In genomic region chr11:68370211-68371111, GRCh38 we compare ENCODE assay signal across 10 cellular contexts. TPM values are rescaled to one million over a fixed set of nuclear protein-coding genes. Genes with fewer than 3 reads are reported as not detected.
DNase-seq lines count a peak whose midpoint lies in the region; ATAC-seq and TF ChIP-seq lines count a peak whose summit lies in the region.
"Had no signal": no experiment of that assay in that cellular context is flagged by ENCODE, and none has a peak within 500 bp of the region (broad histone marks: within the 10 kb centered on the region; RNA-seq: fewer than 3 reads in every experiment).

No MANE protein-coding gene starts in this region.

- H3K36me3 Mint-ChIP-seq in activated naive CD8-positive, alpha-beta T cell treated with anti-CD3 and anti-CD28 coated beads, Interleukin-2, amount 50 U/mL, for 24 hours (ENCODE audit: low read depth): peaks cover 4% of the 10 kb centered on the region
- peaks cover 24% of the 10 kb centered on the region for H3K36me3 Mint-ChIP-seq in activated CD4-positive, alpha-beta T cell treated with anti-CD3 and anti-CD28 coated beads, Interleukin-2, amount 10 ng/mL, durations not matched to agents 7 days and 5 days (ENCODE audit: low read depth)

- ATAC-seq in GM21576 (IDR thresholded peaks at IDR 0.05; ENCODE audit: unreplicated experiment) (peak; percentile 78), Right ventricle myocardium superior (ENCODE audit: poor library complexity) (peak; percentile 58), GM19023 (IDR thresholded peaks at IDR 0.05; ENCODE audit: unreplicated experiment) (no peak)
- no peak for ATAC-seq in activated naive CD8-positive, alpha-beta T cell treated with anti-CD3 and anti-CD28 coated beads, Interleukin-2, amount 50 U/mL, for 24 hours
- ATAC-seq: HCT116 had no signal

- intact Hi-C loops in Right ventricle myocardium superior (cut with DNase I): loop anchor here (5.0 kb wide), 1 partner anchor 33 kb away; no protein-coding TSS in a partner anchor
- intact Hi-C loops in thyroid gland (cut with DNase I): no loop called here

- H3K4me3 ChIP-seq in GM12864 (ENCODE audit: low read depth, low read length) (no peak overlapping the region), thyroid gland (replicated peaks in 1 of 3) (no peak overlapping the region)

- peak overlapping the region; percentile 59 to 84 (median 65) for H3K27ac ChIP-seq in thyroid gland

- DNase-seq in GM12864 (ENCODE audit: low read depth): peak; percentile 85
- peak; percentile 89 for DNase-seq in NAMALWA (ENCODE audit: low spot score)
- DNase-seq in Right ventricle myocardium superior: peak; percentile 66
- peak; percentile 57 to 58 for DNase-seq in thyroid gland
- DNase-seq in activated naive CD8-positive, alpha-beta T cell treated with anti-CD3 and anti-CD28 coated beads, Interleukin-2, amount 50 U/mL, for 24 hours: no peak
- DNase-seq in activated CD4-positive, alpha-beta T cell treated with anti-CD3 and anti-CD28 coated beads, Interleukin-2, amount 10 ng/mL, durations not matched to agents 7 days and 5 days: no peak

- peaks cover 26 to 49% of the 10 kb centered on the region in 2 donors for H3K4me1 ChIP-seq in thyroid gland

- no peak overlapping the region for H3K27ac Mint-ChIP-seq in activated naive CD8-positive, alpha-beta T cell treated with anti-CD3 and anti-CD28 coated beads, Interleukin-2, amount 50 U/mL, for 24 hours
- H3K27ac Mint-ChIP-seq in activated CD4-positive, alpha-beta T cell treated with anti-CD3 and anti-CD28 coated beads, Interleukin-2, amount 10 ng/mL, durations not matched to agents 7 days and 5 days: no peak overlapping the region
- H3K27ac Mint-ChIP-seq: activated naive CD4-positive, alpha-beta T cell treated with anti-CD3 and anti-CD28 coated beads, Interleukin-2, amount 50 U/mL, for 24 hours had no signal

- H3K9me3 ChIP-seq in thyroid gland: no peaks in the 10 kb centered on the region

- H3K9me3 Mint-ChIP-seq in activated naive CD8-positive, alpha-beta T cell treated with anti-CD3 and anti-CD28 coated beads, Interleukin-2, amount 50 U/mL, for 24 hours: no peaks in the 10 kb centered on the region
- H3K9me3 Mint-ChIP-seq in activated CD4-positive, alpha-beta T cell treated with anti-CD3 and anti-CD28 coated beads, Interleukin-2, amount 10 ng/mL, durations not matched to agents 7 days and 5 days: peaks cover 3% of the 10 kb centered on the region
- H3K9me3 Mint-ChIP-seq: activated naive CD4-positive, alpha-beta T cell treated with anti-CD3 and anti-CD28 coated beads, Interleukin-2, amount 50 U/mL, for 24 hours had no signal

- peaks cover 9 to 18% of the 10 kb centered on the region in 2 donors for H3K36me3 ChIP-seq in thyroid gland

- 42 to 56% methylated on average over 9 to 20 of the region's 23 CpGs for WGBS in thyroid gland, 2 donors

- TF ChIP-seq POLR2A in thyroid gland (IDR thresholded peaks at IDR 0.05): no peak

- peaks cover 11% of the 10 kb centered on the region for H3K4me1 Mint-ChIP-seq in activated naive CD8-positive, alpha-beta T cell treated with anti-CD3 and anti-CD28 coated beads, Interleukin-2, amount 50 U/mL, for 24 hours
- peaks cover 7% of the 10 kb centered on the region for H3K4me1 Mint-ChIP-seq in activated CD4-positive, alpha-beta T cell treated with anti-CD3 and anti-CD28 coated beads, Interleukin-2, amount 10 ng/mL, durations not matched to agents 7 days and 5 days
- H3K4me1 Mint-ChIP-seq: activated naive CD4-positive, alpha-beta T cell treated with anti-CD3 and anti-CD28 coated beads, Interleukin-2, amount 50 U/mL, for 24 hours had no signal

- peaks cover 3% of the 10 kb centered on the region for H3K27me3 Mint-ChIP-seq in activated naive CD8-positive, alpha-beta T cell treated with anti-CD3 and anti-CD28 coated beads, Interleukin-2, amount 50 U/mL, for 24 hours
- no peaks in the 10 kb centered on the region for H3K27me3 Mint-ChIP-seq in activated CD4-positive, alpha-beta T cell treated with anti-CD3 and anti-CD28 coated beads, Interleukin-2, amount 10 ng/mL, durations not matched to agents 7 days and 5 days
- H3K27me3 Mint-ChIP-seq: activated naive CD4-positive, alpha-beta T cell treated with anti-CD3 and anti-CD28 coated beads, Interleukin-2, amount 50 U/mL, for 24 hours had no signal

- H3K4me3 Mint-ChIP-seq in activated naive CD8-positive, alpha-beta T cell treated with anti-CD3 and anti-CD28 coated beads, Interleukin-2, amount 50 U/mL, for 24 hours: no peak overlapping the region
- no peak overlapping the region for H3K4me3 Mint-ChIP-seq in activated CD4-positive, alpha-beta T cell treated with anti-CD3 and anti-CD28 coated beads, Interleukin-2, amount 10 ng/mL, durations not matched to agents 7 days and 5 days
- H3K4me3 Mint-ChIP-seq: activated naive CD4-positive, alpha-beta T cell treated with anti-CD3 and anti-CD28 coated beads, Interleukin-2, amount 50 U/mL, for 24 hours had no signal

- CTCF ChIA-PET in activated CD4-positive, alpha-beta T cell treated with anti-CD3 and anti-CD28 coated beads, Interleukin-2, amount 10 ng/mL, durations not matched to agents 7 days and 5 days (lab: Charles Lee): no interaction called here

- TF ChIP-seq CTCF in GM12864 (IDR thresholded peaks at IDR 0.05; ENCODE audit: low read depth, low read length, missing control alignments) (no peak), thyroid gland (IDR thresholded peaks at IDR 0.05) (no peak)

- no peaks in the 10 kb centered on the region for H3K27me3 ChIP-seq in thyroid gland

- POLR2A ChIA-PET in activated CD4-positive, alpha-beta T cell treated with anti-CD3 and anti-CD28 coated beads, Interleukin-2, amount 10 ng/mL, durations not matched to agents 7 days and 5 days (lab: Charles Lee): no interaction called here

RNA-seq across cellular contexts. Expression of gene LRP5, which starts 58.1 kb away (rescaled TPM):
- 49.8 TPM for total RNA-seq in Right ventricle myocardium superior
- 10 to 100 TPM; 45.8 to 75.5 (median 54.3) TPM for total RNA-seq in thyroid gland
- total RNA-seq in activated CD4-positive, alpha-beta T cell treated with anti-CD3 and anti-CD28 coated beads, Interleukin-2, amount 10 ng/mL, durations not matched to agents 7 days and 5 days: 10 to 100 TPM; 32.2 to 32.7 TPM

Comparison
In these comparisons a context has a peak if more than half of its experiments do, and no peak if none do; other contexts are left out.
1. DNase-seq: peak in GM12864 (single experiment), NAMALWA (single experiment), Right ventricle myocardium superior (single experiment) and thyroid gland (2 of 2); none in activated naive CD8-positive, alpha-beta T cell treated with anti-CD3 and anti-CD28 coated beads, Interleukin-2, amount 50 U/mL, for 24 hours (single experiment) and activated CD4-positive, alpha-beta T cell treated with anti-CD3 and anti-CD28 coated beads, Interleukin-2, amount 10 ng/mL, durations not matched to agents 7 days and 5 days (single experiment).
2. ATAC-seq: peak in GM21576 (single experiment) and Right ventricle myocardium superior (single experiment); none in activated naive CD8-positive, alpha-beta T cell treated with anti-CD3 and anti-CD28 coated beads, Interleukin-2, amount 50 U/mL, for 24 hours (single experiment) and GM19023 (single experiment).